In genomic region chr6:148790817-148791216, GRCh38 we compare ENCODE assay signal across 1 cellular context.
TF ChIP-seq lines count a peak whose summit lies in the region.

No MANE protein-coding gene starts in this region.

TF ChIP-seq in H1, 55 proteins besides CTCF, POLR2A, EP300 and RAD21 (continued from another document):
- TF ChIP-seq CHD7 (IDR thresholded peaks at IDR 0.05; ENCODE audit: insufficient replicate concordance, low read length) (no peak), BACH1 (IDR thresholded peaks at IDR 0.05; ENCODE audit: low read length) (no peak)
